ENCODE assay signal across 22 cellular contexts in genomic region chr1:47711848-47712492, GRCh38.
A peak's percentile ranks its signal among the peaks of the same experiment; 100 is the strongest.
DNase-seq lines count a peak whose midpoint lies in the region; ATAC-seq and TF ChIP-seq lines count a peak whose summit lies in the region.
"Had no signal": no experiment of that assay in that cellular context is flagged by ENCODE, and none has a peak within 500 bp of the region (broad histone marks: within the 10 kb centered on the region; RNA-seq: fewer than 3 reads in every experiment).

No MANE protein-coding gene starts in this region.

- peaks cover 98% of the 10 kb centered on the region for H3K27me3 Mint-ChIP-seq in neural crest cell (ENCODE audit: low read depth)

- ATAC-seq in aorta (ENCODE audit: low FRiP score) (no peak), GM19023 (IDR thresholded peaks at IDR 0.05; ENCODE audit: unreplicated experiment) (no peak)
- ATAC-seq: GM12878, GM23338, HCT116 had no signal

- no peaks in the 10 kb centered on the region for H3K36me3 Mint-ChIP-seq in neural crest cell (ENCODE audit: low read depth)
- H3K36me3 Mint-ChIP-seq: CD14-positive monocyte; CD8-positive, alpha-beta memory T cell had no signal

- no peak for TF ChIP-seq CTCF in coronary artery (IDR thresholded peaks at IDR 0.05)
- no peak for TF ChIP-seq CTCF in neural crest cell (conservative IDR thresholded peaks at IDR 0.05)

- WGBS in aorta, 2 donors = 89 to 95% methylated on average over 6 of the region's 6 CpGs

- no peaks in the 10 kb centered on the region for H3K9me3 ChIP-seq in aorta (ENCODE audit: control insufficient read depth, low read length)
- H3K9me3 ChIP-seq: BE2C; BLaER1 treated with 17β-estradiol and CSF1 and Interleukin-3, amounts not matched to agents 10 nM and 100 nM had no signal

- H3K36me3 ChIP-seq in aorta (ENCODE audit: control insufficient read depth in 1 of 2, insufficient read depth in 2 of 2, low read length in 1 of 2) = no peaks in the 10 kb centered on the region
- H3K36me3 ChIP-seq: BE2C; BLaER1 treated with 17β-estradiol and CSF1 and Interleukin-3, amounts not matched to agents 10 nM and 100 nM had no signal

- H3K4me3 Mint-ChIP-seq in neural crest cell = peak overlapping the region; percentile 31
- H3K4me3 Mint-ChIP-seq: CD4-positive, alpha-beta T cell; GM23338 had no signal

- DNase-seq in NCI-H748 (lab: John Stamatoyannopoulos, UW; ENCODE audit: unreplicated experiment) = peak; percentile 39
- DNase-seq in NCI-H748 treated with DMSO at 0.1 percent for 48 hours (lab: John Stamatoyannopoulos, UW) = no peak
- peak; percentile 54 for DNase-seq in coronary artery (ENCODE audit: low spot score)
- peak; percentile 2 for DNase-seq in iPS-NIHi11 (ENCODE audit: low spot score)
- DNase-seq in neural crest cell (ENCODE audit: low read depth, low spot score) = no peak
- no peak for DNase-seq in NCI-H524 treated with DMSO at 0.1 percent for 48 hours (lab: John Stamatoyannopoulos, UW)
- DNase-seq in aorta = no peak
- DNase-seq: BE2C; CD4-positive, alpha-beta T cell; CD8-positive, alpha-beta memory T cell; DMS 273 treated with DMSO at 0.1 percent for 48 hours; DMS79; EL; GDM1; H9 had no signal

- peaks cover 29% of the 10 kb centered on the region for H3K4me1 Mint-ChIP-seq in neural crest cell

- no peaks in the 10 kb centered on the region for H3K9me3 Mint-ChIP-seq in neural crest cell
- H3K9me3 Mint-ChIP-seq: CD4-positive, alpha-beta T cell; CD8-positive, alpha-beta memory T cell; GM23338; H9 had no signal

- H3K4me3 ChIP-seq in coronary artery (no peak overlapping the region), aorta (ENCODE audit: low read length in 2 of 2) (no peak overlapping the region)
- H3K4me3 ChIP-seq: BLaER1 treated with 17β-estradiol and CSF1 and Interleukin-3, amounts not matched to agents 10 nM and 100 nM; GM12878; GM23338 had no signal

- H3K27me3 ChIP-seq in aorta (ENCODE audit: control insufficient read depth in 1 of 2, insufficient read depth in 2 of 2, low read length in 1 of 2) = no peaks in the 10 kb centered on the region

- intact Hi-C loops in aorta (cut with DNase I) = loop anchor here (2.0 to 5.0 kb wide), 3 partner anchors 205 to 535 kb away; no protein-coding TSS in a partner anchor

- no peaks in the 10 kb centered on the region for H3K4me1 ChIP-seq in aorta (ENCODE audit: control insufficient read depth in 1 of 2, insufficient read depth in 2 of 2, low read length in 2 of 2)
- H3K4me1 ChIP-seq: BE2C had no signal

- H3K27ac ChIP-seq in coronary artery (no peak overlapping the region), aorta (ENCODE audit: low read depth in 1 of 2, low read length in 2 of 2) (no peak overlapping the region)
- H3K27ac ChIP-seq: 22Rv1; BLaER1 treated with 17β-estradiol and CSF1 and Interleukin-3, amounts not matched to agents 10 nM and 100 nM had no signal

- no peak overlapping the region for H3K27ac Mint-ChIP-seq in neural crest cell (ENCODE audit: unreplicated experiment)
- H3K27ac Mint-ChIP-seq: CD14-positive monocyte; CD4-positive, alpha-beta T cell; CD8-positive, alpha-beta memory T cell; GM23338 had no signal

Comparison
In these comparisons a context has a peak if more than half of its experiments do, and no peak if none do; other contexts are left out.
1. DNase-seq: peak in NCI-H748 (single experiment), coronary artery (single experiment) and iPS-NIHi11 (single experiment); none in NCI-H748 treated with DMSO at 0.1 percent for 48 hours (single experiment), neural crest cell (single experiment), NCI-H524 treated with DMSO at 0.1 percent for 48 hours (single experiment) and aorta (0 of 2).